2 cellular contexts compared by ENCODE assay signal in the genomic region with DNA sequence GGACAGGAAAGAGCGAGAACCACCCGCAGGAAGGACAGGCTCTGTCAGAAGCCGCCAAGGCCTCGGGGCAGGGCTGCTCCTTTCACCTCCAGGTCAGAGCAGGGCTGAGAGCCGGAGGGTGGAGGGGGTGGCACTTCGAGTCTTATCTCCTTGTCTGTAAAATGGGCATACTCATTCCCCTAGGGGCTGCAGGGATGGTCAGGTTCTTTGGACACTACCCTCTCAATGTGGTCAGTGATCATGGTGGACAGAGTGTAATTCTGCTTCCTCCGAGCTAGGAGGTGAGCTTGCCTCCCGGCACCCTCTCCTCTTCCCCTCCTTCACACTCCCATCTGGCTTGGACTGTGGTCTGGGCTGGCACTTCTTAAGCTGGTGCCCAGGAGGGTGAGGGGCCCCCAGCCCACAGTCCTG.
TF ChIP-seq lines count a peak whose summit lies in the region.

No MANE protein-coding gene starts in this region.

TF ChIP-seq in GM23338, 12 proteins besides CTCF, POLR2A, EP300 and RAD21:
- TF ChIP-seq ZNF114 (CRISPR knock-in tag; IDR thresholded peaks at IDR 0.05) (no peak), STAT1 (IDR thresholded peaks at IDR 0.05; ENCODE audit: unreplicated experiment) (no peak), EZH2phosphoT487 (IDR thresholded peaks at IDR 0.05; ENCODE audit: unreplicated experiment) (no peak), CREB1 (CRISPR knock-in tag; IDR thresholded peaks at IDR 0.05; ENCODE audit: low read depth) (no peak), ZNF331 (CRISPR knock-in tag; IDR thresholded peaks at IDR 0.05; ENCODE audit: low read depth) (no peak), POLR2AphosphoS5 (IDR thresholded peaks at IDR 0.05; ENCODE audit: low read depth) (no peak), EZH2 (IDR thresholded peaks at IDR 0.05; ENCODE audit: low read depth, unreplicated experiment) (no peak), NANOG (IDR thresholded peaks at IDR 0.05; ENCODE audit: borderline replicate concordance) (no peak), REST (IDR thresholded peaks at IDR 0.05; ENCODE audit: unreplicated experiment) (no peak), JUNB (IDR thresholded peaks at IDR 0.05; ENCODE audit: unreplicated experiment) (no peak)
- TF ChIP-seq, protein P1, sequence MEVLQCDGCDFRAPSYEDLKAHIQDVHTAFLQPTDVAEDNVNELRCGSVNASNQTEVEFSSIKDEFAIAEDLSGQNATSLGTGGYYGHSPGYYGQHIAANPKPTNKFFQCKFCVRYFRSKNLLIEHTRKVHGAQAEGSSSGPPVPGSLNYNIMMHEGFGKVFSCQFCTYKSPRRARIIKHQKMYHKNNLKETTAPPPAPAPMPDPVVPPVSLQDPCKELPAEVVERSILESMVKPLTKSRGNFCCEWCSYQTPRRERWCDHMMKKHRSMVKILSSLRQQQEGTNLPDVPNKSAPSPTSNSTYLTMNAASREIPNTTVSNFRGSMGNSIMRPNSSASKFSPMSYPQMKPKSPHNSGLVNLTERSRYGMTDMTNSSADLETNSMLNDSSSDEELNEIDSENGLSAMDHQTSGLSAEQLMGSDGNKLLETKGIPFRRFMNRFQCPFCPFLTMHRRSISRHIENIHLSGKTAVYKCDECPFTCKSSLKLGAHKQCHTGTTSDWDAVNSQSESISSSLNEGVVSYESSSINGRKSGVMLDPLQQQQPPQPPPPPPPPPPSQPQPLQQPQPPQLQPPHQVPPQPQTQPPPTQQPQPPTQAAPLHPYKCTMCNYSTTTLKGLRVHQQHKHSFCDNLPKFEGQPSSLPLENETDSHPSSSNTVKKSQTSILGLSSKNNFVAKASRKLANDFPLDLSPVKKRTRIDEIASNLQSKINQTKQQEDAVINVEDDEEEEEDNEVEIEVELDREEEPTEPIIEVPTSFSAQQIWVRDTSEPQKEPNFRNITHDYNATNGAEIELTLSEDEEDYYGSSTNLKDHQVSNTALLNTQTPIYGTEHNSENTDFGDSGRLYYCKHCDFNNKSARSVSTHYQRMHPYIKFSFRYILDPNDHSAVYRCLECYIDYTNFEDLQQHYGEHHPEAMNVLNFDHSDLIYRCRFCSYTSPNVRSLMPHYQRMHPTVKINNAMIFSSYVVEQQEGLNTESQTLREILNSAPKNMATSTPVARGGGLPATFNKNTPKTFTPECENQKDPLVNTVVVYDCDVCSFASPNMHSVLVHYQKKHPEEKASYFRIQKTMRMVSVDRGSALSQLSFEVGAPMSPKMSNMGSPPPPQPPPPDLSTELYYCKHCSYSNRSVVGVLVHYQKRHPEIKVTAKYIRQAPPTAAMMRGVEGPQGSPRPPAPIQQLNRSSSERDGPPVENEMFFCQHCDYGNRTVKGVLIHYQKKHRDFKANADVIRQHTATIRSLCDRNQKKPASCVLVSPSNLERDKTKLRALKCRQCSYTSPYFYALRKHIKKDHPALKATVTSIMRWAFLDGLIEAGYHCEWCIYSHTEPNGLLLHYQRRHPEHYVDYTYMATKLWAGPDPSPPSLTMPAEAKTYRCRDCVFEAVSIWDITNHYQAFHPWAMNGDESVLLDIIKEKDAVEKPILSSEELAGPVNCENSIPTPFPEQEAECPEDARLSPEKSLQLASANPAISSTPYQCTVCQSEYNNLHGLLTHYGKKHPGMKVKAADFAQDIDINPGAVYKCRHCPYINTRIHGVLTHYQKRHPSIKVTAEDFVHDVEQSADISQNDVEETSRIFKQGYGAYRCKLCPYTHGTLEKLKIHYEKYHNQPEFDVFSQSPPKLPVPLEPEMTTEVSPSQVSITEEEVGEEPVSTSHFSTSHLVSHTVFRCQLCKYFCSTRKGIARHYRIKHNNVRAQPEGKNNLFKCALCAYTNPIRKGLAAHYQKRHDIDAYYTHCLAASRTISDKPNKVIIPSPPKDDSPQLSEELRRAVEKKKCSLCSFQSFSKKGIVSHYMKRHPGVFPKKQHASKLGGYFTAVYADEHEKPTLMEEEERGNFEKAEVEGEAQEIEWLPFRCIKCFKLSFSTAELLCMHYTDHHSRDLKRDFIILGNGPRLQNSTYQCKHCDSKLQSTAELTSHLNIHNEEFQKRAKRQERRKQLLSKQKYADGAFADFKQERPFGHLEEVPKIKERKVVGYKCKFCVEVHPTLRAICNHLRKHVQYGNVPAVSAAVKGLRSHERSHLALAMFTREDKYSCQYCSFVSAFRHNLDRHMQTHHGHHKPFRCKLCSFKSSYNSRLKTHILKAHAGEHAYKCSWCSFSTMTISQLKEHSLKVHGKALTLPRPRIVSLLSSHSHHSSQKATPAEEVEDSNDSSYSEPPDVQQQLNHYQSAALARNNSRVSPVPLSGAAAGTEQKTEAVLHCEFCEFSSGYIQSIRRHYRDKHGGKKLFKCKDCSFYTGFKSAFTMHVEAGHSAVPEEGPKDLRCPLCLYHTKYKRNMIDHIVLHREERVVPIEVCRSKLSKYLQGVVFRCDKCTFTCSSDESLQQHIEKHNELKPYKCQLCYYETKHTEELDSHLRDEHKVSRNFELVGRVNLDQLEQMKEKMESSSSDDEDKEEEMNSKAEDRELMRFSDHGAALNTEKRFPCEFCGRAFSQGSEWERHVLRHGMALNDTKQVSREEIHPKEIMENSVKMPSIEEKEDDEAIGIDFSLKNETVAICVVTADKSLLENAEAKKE (CRISPR knock-in tag; IDR thresholded peaks at IDR 0.05) = no peak

TF ChIP-seq in HepG2, 621 proteins besides CTCF, POLR2A, EP300 and RAD21:
- TF ChIP-seq ZNF629 (CRISPR knock-in tag; conservative IDR thresholded peaks at IDR 0.05) (peak; percentile 53), HNF1A (IDR thresholded peaks at IDR 0.05; ENCODE audit: low read depth) (no peak), HNF1A (CRISPR knock-in tag; IDR thresholded peaks at IDR 0.05; ENCODE audit: borderline replicate concordance) (no peak), ZNF317 (CRISPR knock-in tag; IDR thresholded peaks at IDR 0.05) (no peak)
